ENCODE assay signal across 10 cellular contexts in the genomic region with DNA sequence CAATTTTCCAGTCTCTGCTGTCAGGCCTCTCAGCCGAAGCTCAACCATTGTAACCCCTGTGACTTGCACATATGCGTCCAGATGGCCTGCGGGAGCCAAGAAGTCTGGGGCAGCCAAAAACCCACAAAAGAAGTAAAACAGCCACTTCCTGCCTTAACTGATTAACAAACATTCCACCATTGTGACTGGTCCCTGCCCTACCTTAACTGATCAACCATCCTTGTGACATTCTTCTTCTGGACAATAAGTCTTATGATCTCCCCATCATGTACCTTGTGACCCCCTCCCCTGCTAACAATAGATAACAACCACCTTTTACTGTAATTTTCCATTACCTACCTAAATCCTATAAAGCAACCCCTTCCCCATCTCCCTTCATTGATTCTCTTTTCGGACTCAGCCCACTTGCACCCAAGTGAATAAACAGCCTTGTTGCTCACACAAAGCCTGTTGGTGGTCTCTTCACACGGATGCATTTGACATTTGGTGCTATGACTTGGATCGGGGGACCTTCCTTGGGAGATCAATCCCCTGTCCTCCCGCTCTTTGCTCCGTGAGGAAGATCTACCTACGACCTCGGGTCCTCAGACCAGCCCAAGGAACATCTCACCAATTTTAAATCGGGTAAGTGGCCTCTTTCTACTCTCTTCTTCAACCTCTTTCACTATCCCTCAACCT. TPM values are rescaled to one million over a fixed set of nuclear protein-coding genes. Genes with fewer than 3 reads are reported as not detected.
DNase-seq lines count a peak whose midpoint lies in the region; ATAC-seq and TF ChIP-seq lines count a peak whose summit lies in the region.
"Had no signal": no experiment of that assay in that cellular context is flagged by ENCODE, and none has a peak within 500 bp of the region (broad histone marks: within the 10 kb centered on the region; RNA-seq: fewer than 3 reads in every experiment).

No MANE protein-coding gene starts in this region.

- H3K4me1 Mint-ChIP-seq in HFFc6 (ENCODE audit: low read depth): peaks cover 22% of the 10 kb centered on the region
- H3K4me1 Mint-ChIP-seq in activated CD8-positive, alpha-beta T cell treated with anti-CD3 and anti-CD28 coated beads for 36 hours (ENCODE audit: low read depth): peaks cover 34% of the 10 kb centered on the region

- no peaks in the 10 kb centered on the region for H3K27me3 ChIP-seq in BJ (ENCODE audit: control insufficient read depth, insufficient read depth, low read length)
- H3K27me3 ChIP-seq: dorsolateral prefrontal cortex had no signal

- no peaks in the 10 kb centered on the region; the same call in 1 of the 2 replicates for H3K27me3 Mint-ChIP-seq in HFFc6 (ENCODE audit: insufficient read depth)
- H3K27me3 Mint-ChIP-seq in activated CD8-positive, alpha-beta T cell treated with anti-CD3 and anti-CD28 coated beads for 36 hours: no peaks in the 10 kb centered on the region

- H3K36me3 Mint-ChIP-seq in HFFc6 (ENCODE audit: low read depth): peaks cover 21% of the 10 kb centered on the region
- peaks cover 14% of the 10 kb centered on the region for H3K36me3 Mint-ChIP-seq in activated CD8-positive, alpha-beta T cell treated with anti-CD3 and anti-CD28 coated beads for 36 hours (ENCODE audit: low read depth)

- H3K4me3 Mint-ChIP-seq in HFFc6: peak overlapping the region; percentile 97
- H3K4me3 Mint-ChIP-seq in activated CD8-positive, alpha-beta T cell treated with anti-CD3 and anti-CD28 coated beads for 36 hours: peak overlapping the region; percentile 91

- CTCF ChIA-PET in BJ (lab: Yijun Ruan, JAX): interaction anchor here (0.7 to 1.7 kb wide), 2 partner anchors 35 to 67 kb away, joined by 4 to 7 read pairs; no protein-coding TSS in a partner anchor
- CTCF ChIA-PET in activated CD8-positive, alpha-beta T cell treated with anti-CD3 and anti-CD28 coated beads for 36 hours (lab: Charles Lee): interaction anchor here (1.0 kb wide), 1 partner anchor 16 kb away, joined by 3 read pairs; no protein-coding TSS in a partner anchor

- POLR2A ChIA-PET in BJ (lab: Charles Lee): interaction anchor here (0.7 kb wide), 1 partner anchor 70 kb away, joined by 3 read pairs; no protein-coding TSS in a partner anchor
- POLR2A ChIA-PET in activated CD8-positive, alpha-beta T cell treated with anti-CD3 and anti-CD28 coated beads for 36 hours (lab: Charles Lee): interaction anchor here (1.2 to 1.6 kb wide), 3 partner anchors 7 to 18 kb away, joined by 3 to 4 read pairs (median 3); a partner anchor contains a TSS

- DNase-seq in BJ (ENCODE audit: low read depth): peak; percentile 59
- peak; percentile 91 for DNase-seq in HFFc6
- DNase-seq in activated CD8-positive, alpha-beta T cell treated with anti-CD3 and anti-CD28 coated beads for 36 hours: no peak
- peak; percentile 3 for DNase-seq in left kidney (ENCODE audit: low read depth, low spot score)
- no peak for DNase-seq in NK-92 treated with Interleukin-12 subunit alpha and Interleukin-12 subunit beta, amount 100 ng/mL, for 24 hours (lab: John Stamatoyannopoulos, UW)
- DNase-seq: dorsolateral prefrontal cortex, mucosa of descending colon had no signal

- no peaks in the 10 kb centered on the region for H3K36me3 ChIP-seq in BJ (ENCODE audit: control insufficient read depth, insufficient read depth, low read length)

- no peaks in the 10 kb centered on the region for H3K9me3 Mint-ChIP-seq in HFFc6
- H3K9me3 Mint-ChIP-seq in activated CD8-positive, alpha-beta T cell treated with anti-CD3 and anti-CD28 coated beads for 36 hours: no peaks in the 10 kb centered on the region

- H3K4me3 ChIP-seq in BJ (ENCODE audit: low read depth, low read length): no peak overlapping the region
- H3K4me3 ChIP-seq: mucosa of descending colon had no signal

- peak overlapping the region; percentile 93 for H3K27ac Mint-ChIP-seq in HFFc6
- H3K27ac Mint-ChIP-seq in activated CD8-positive, alpha-beta T cell treated with anti-CD3 and anti-CD28 coated beads for 36 hours: peak overlapping the region; percentile 66

- no peak for ATAC-seq in activated CD8-positive, alpha-beta T cell treated with anti-CD3 and anti-CD28 coated beads for 36 hours
- ATAC-seq in GM18861 (IDR thresholded peaks at IDR 0.05; ENCODE audit: unreplicated experiment) (no peak), HG03571 (IDR thresholded peaks at IDR 0.05; ENCODE audit: unreplicated experiment) (no peak), GM21515 (IDR thresholded peaks at IDR 0.05; ENCODE audit: unreplicated experiment) (no peak)
- ATAC-seq: mucosa of descending colon had no signal

- TF ChIP-seq CTCF in BJ (IDR thresholded peaks at IDR 0.05; ENCODE audit: insufficient read depth, low read depth, low read length): no peak
- no peak for TF ChIP-seq CTCF in HFFc6 (IDR thresholded peaks at IDR 0.05)
- no peak for TF ChIP-seq CTCF in activated CD8-positive, alpha-beta T cell treated with anti-CD3 and anti-CD28 coated beads for 36 hours (IDR thresholded peaks at IDR 0.05)

- intact Hi-C loops in activated CD8-positive, alpha-beta T cell treated with anti-CD3 and anti-CD28 coated beads for 36 hours (cut with micrococcal nuclease): no loop called here

RNA-seq across cellular contexts. Expression of a gene that starts 1.3 kb away (rescaled TPM):
- 145 and 150 TPM in 2 replicates for polyA plus RNA-seq in BJ (2011; rRNA removed)
- 46.1 and 85.1 TPM in 2 replicates for polyA minus RNA-seq in BJ (2011; rRNA and poly(A)+ RNA removed)
- total RNA-seq in HFFc6 (2021; fragmentation: NEBNext Ultra II Directional; extraction: Animal tissue kit (Norgen Biotek cat#: 25700)): 100 to 1,000 TPM; 330 to 476 (median 410) TPM
- 100 to 1,000 TPM; 169 to 179 TPM for total RNA-seq in activated CD8-positive, alpha-beta T cell treated with anti-CD3 and anti-CD28 coated beads for 36 hours

RNA-seq across cellular contexts. Expression of a gene that starts 17.3 kb away (rescaled TPM):
- not detected in 2 replicates for polyA plus RNA-seq in BJ (2011; rRNA removed)
- not detected in 2 replicates for polyA minus RNA-seq in BJ (2011; rRNA and poly(A)+ RNA removed)
- not detected for total RNA-seq in HFFc6 (2021; fragmentation: NEBNext Ultra II Directional; extraction: Animal tissue kit (Norgen Biotek cat#: 25700))
- not detected for total RNA-seq in activated CD8-positive, alpha-beta T cell treated with anti-CD3 and anti-CD28 coated beads for 36 hours

RNA-seq across cellular contexts. Expression of a gene that starts 57.9 kb away (rescaled TPM):
- polyA plus RNA-seq in BJ (2011; rRNA removed): 1.8 and 2.1 TPM in 2 replicates
- 1.1 and 1.3 TPM in 2 replicates for polyA minus RNA-seq in BJ (2011; rRNA and poly(A)+ RNA removed)
- 1 to 10 TPM in 2 of 6 experiments, under 1 TPM in 4; 0.17 to 1.5 (median 0.64) TPM for total RNA-seq in HFFc6 (2021; fragmentation: NEBNext Ultra II Directional; extraction: Animal tissue kit (Norgen Biotek cat#: 25700))
- under 1 TPM in 1 of 2 experiments, not detected in 1; 0.16 TPM for total RNA-seq in activated CD8-positive, alpha-beta T cell treated with anti-CD3 and anti-CD28 coated beads for 36 hours

RNA-seq across cellular contexts. Expression of a gene that starts 58.5 kb away (rescaled TPM):
- 33.9 and 69.3 TPM in 2 replicates for polyA plus RNA-seq in BJ (2011; rRNA removed)
- 23.4 and 29.0 TPM in 2 replicates for polyA minus RNA-seq in BJ (2011; rRNA and poly(A)+ RNA removed)
- 10 to 100 TPM; 62.0 to 84.0 (median 69.8) TPM for total RNA-seq in HFFc6 (2021; fragmentation: NEBNext Ultra II Directional; extraction: Animal tissue kit (Norgen Biotek cat#: 25700))
- 10 to 100 TPM; 45.5 to 47.7 TPM for total RNA-seq in activated CD8-positive, alpha-beta T cell treated with anti-CD3 and anti-CD28 coated beads for 36 hours

Comparison
In these comparisons a context has a peak if more than half of its experiments do, and no peak if none do; other contexts are left out.
1. DNase-seq: peak in BJ (single experiment), HFFc6 (single experiment) and left kidney (single experiment); none in activated CD8-positive, alpha-beta T cell treated with anti-CD3 and anti-CD28 coated beads for 36 hours (single experiment) and NK-92 treated with Interleukin-12 subunit alpha and Interleukin-12 subunit beta, amount 100 ng/mL, for 24 hours (single experiment).